9 cellular contexts compared by ENCODE assay signal in the genomic region with DNA sequence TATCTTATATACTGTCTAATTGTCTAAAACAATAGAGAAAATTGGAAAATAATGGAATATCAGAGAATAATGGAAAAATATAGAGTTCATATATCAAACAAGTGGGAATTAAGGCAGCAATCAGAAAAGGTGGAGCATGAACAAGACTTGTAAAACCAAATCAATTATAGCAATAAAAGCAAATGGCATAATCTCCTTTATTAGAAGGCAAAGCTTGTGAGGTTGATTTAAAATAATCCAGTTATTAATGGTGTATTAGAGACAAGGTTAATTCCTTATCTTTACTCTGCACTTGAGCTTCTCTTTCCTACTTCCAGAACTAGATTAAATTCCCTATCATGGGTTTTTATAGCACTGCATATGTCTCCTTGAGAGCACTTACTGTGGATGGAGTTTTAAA.
"Had no signal": no experiment of that assay in that cellular context is flagged by ENCODE, and none has a peak within 500 bp of the region (broad histone marks: within the 10 kb centered on the region; RNA-seq: fewer than 3 reads in every experiment).

No MANE protein-coding gene starts in this region.

- DNase-seq: H9, HCEC 1CT, IMR-90, KBM-7 had no signal

- H3K27ac ChIP-seq: KMS-11 had no signal

- H3K9ac ChIP-seq: KMS-11 had no signal

- H2AFZ ChIP-seq: GM23338 had no signal

- ATAC-seq: GM23338 had no signal

- H3K4me2 ChIP-seq: GM23338, KMS-11 had no signal

- FAIRE-seq: H1, H54, HTR-8/SVneo had no signal

- H3K4me3 ChIP-seq: GM23338 had no signal
